In genomic region chr2:130727286-130727924, GRCh38 we compare ENCODE assay signal across 9 cellular contexts. TPM values are rescaled to one million over a fixed set of nuclear protein-coding genes. Genes with fewer than 3 reads are reported as not detected.
DNase-seq lines count a peak whose midpoint lies in the region; ATAC-seq and TF ChIP-seq lines count a peak whose summit lies in the region.
"Had no signal": no experiment of that assay in that cellular context is flagged by ENCODE, and none has a peak within 500 bp of the region (broad histone marks: within the 10 kb centered on the region; RNA-seq: fewer than 3 reads in every experiment).

No MANE protein-coding gene starts in this region.

- CTCF ChIA-PET in activated naive CD4-positive, alpha-beta T cell treated with anti-CD3 and anti-CD28 coated beads for 36 hours (lab: Charles Lee): interaction anchor here (1.5 to 1.7 kb wide), 2 partner anchors 71 to 146 kb away, joined by 3 to 9 read pairs; no protein-coding TSS in a partner anchor

- H3K9ac ChIP-seq in parathyroid adenoma: peak overlapping the region; percentile 30

- H3K4me1 ChIP-seq in SJSA1 (replicated peaks): peaks cover 16% of the 10 kb centered on the region
- H3K4me1 ChIP-seq in parathyroid adenoma: peaks cover 17% of the 10 kb centered on the region
- H3K4me1 ChIP-seq in thymus (ENCODE audit: control insufficient read depth, insufficient read depth, low read length): no peaks in the 10 kb centered on the region

- peak overlapping the region; percentile 43 for H3K27ac Mint-ChIP-seq in activated naive CD4-positive, alpha-beta T cell treated with anti-CD3 and anti-CD28 coated beads for 36 hours

- intact Hi-C loops in activated naive CD4-positive, alpha-beta T cell treated with anti-CD3 and anti-CD28 coated beads for 36 hours (cut with micrococcal nuclease): loop anchor here (1.0 to 10.0 kb wide), 4 partner anchors 71 to 385 kb away; partner anchors contain the start of gene IMP4
- intact Hi-C loops in Right ventricle myocardium inferior (cut with DNase I): loop anchor here (10.0 kb wide), 1 partner anchor 373 kb away; the partner anchor contains the start of gene PTPN18

- H3K36me3 Mint-ChIP-seq in activated naive CD4-positive, alpha-beta T cell treated with anti-CD3 and anti-CD28 coated beads for 36 hours (ENCODE audit: low read depth): no peaks in the 10 kb centered on the region

- WGBS in thymus: 2% methylated on average over 48 of the region's 48 CpGs

- H3K36me3 ChIP-seq in SJSA1: no peaks in the 10 kb centered on the region
- no peaks in the 10 kb centered on the region for H3K36me3 ChIP-seq in parathyroid adenoma (ENCODE audit: control insufficient read depth, insufficient read depth, low read length)
- no peaks in the 10 kb centered on the region for H3K36me3 ChIP-seq in thymus (ENCODE audit: control insufficient read depth, insufficient read depth)

- H3K4me1 Mint-ChIP-seq in activated naive CD4-positive, alpha-beta T cell treated with anti-CD3 and anti-CD28 coated beads for 36 hours (ENCODE audit: low read depth): peaks cover 7% of the 10 kb centered on the region

- peak overlapping the region; percentile 73 for H3K4me3 Mint-ChIP-seq in activated naive CD4-positive, alpha-beta T cell treated with anti-CD3 and anti-CD28 coated beads for 36 hours

- peak; percentile 92 for ATAC-seq in GM19455 (IDR thresholded peaks at IDR 0.05; ENCODE audit: unreplicated experiment)
- peak; percentile 92 for ATAC-seq in HG03571 (IDR thresholded peaks at IDR 0.05; ENCODE audit: unreplicated experiment)
- ATAC-seq in Right ventricle myocardium inferior: peak; percentile 93

- peak overlapping the region; percentile 84 for H3K4me2 ChIP-seq in parathyroid adenoma (ENCODE audit: low read length)
- H3K4me2 ChIP-seq: PC-9 had no signal

- DNase-seq in CD1c-positive myeloid dendritic cell (ENCODE audit: extremely low spot score) (peak; percentile 77), SJSA1 (ENCODE audit: low read depth in 1 of 2, low spot score in 2 of 2) (peak; percentile 80 to 84), Right ventricle myocardium inferior (ENCODE audit: missing footprints) (peak; percentile 88)
- DNase-seq in activated naive CD4-positive, alpha-beta T cell treated with anti-CD3 and anti-CD28 coated beads for 36 hours: peak; percentile 92

- H3K27ac ChIP-seq in SJSA1 (no peak overlapping the region), parathyroid adenoma (peak overlapping the region; percentile 79), thymus (ENCODE audit: low read depth) (no peak overlapping the region)
- H3K27ac ChIP-seq: PC-9 had no signal

- H3K27me3 ChIP-seq in SJSA1 (replicated peaks) (peaks cover 8% of the 10 kb centered on the region; the same call in 1 of the 2 replicates), parathyroid adenoma (ENCODE audit: control insufficient read depth, insufficient read depth, low read length) (no peaks in the 10 kb centered on the region), thymus (ENCODE audit: control insufficient read depth, insufficient read depth) (peaks cover 11% of the 10 kb centered on the region)

- H3K9me3 ChIP-seq in SJSA1 (replicated peaks) (no peaks in the 10 kb centered on the region), parathyroid adenoma (ENCODE audit: control insufficient read depth, low read length) (no peaks in the 10 kb centered on the region), thymus (ENCODE audit: control insufficient read depth) (no peaks in the 10 kb centered on the region)

- no peaks in the 10 kb centered on the region for H3K9me3 Mint-ChIP-seq in activated naive CD4-positive, alpha-beta T cell treated with anti-CD3 and anti-CD28 coated beads for 36 hours

- peak overlapping the region; percentile 35 for H3K4me3 ChIP-seq in SJSA1
- peak overlapping the region; percentile 65 for H3K4me3 ChIP-seq in parathyroid adenoma (ENCODE audit: low read depth, low read length)
- H3K4me3 ChIP-seq in thymus (ENCODE audit: low read length): peak overlapping the region; percentile 44
- H3K4me3 ChIP-seq: PC-9 had no signal

- H3K79me2 ChIP-seq in parathyroid adenoma: no peaks in the 10 kb centered on the region

- no peaks in the 10 kb centered on the region for H3K27me3 Mint-ChIP-seq in activated naive CD4-positive, alpha-beta T cell treated with anti-CD3 and anti-CD28 coated beads for 36 hours (ENCODE audit: low read depth)

- peak overlapping the region; percentile 95 for H2AFZ ChIP-seq in parathyroid adenoma
- H2AFZ ChIP-seq: PC-9 had no signal

- TF ChIP-seq CTCF in parathyroid adenoma (IDR thresholded peaks at IDR 0.05): peak; percentile 10

RNA-seq across cellular contexts. Expression of gene GPR148, which starts 1.5 kb away (rescaled TPM):
- total RNA-seq in SJSA1 (2014; rRNA removed; shearing (Covaris generic)): not detected in 2 replicates
- total RNA-seq in activated naive CD4-positive, alpha-beta T cell treated with anti-CD3 and anti-CD28 coated beads for 36 hours: not detected
- total RNA-seq in Right ventricle myocardium inferior: not detected
- polyA plus RNA-seq in thymus: 0.05 TPM
- total RNA-seq: PC-9 had no signal

RNA-seq across cellular contexts. Expression of gene AMER3, which starts 27.9 kb away (rescaled TPM):
- total RNA-seq in SJSA1 (2014; rRNA removed; shearing (Covaris generic)): not detected in 2 replicates
- not detected for total RNA-seq in activated naive CD4-positive, alpha-beta T cell treated with anti-CD3 and anti-CD28 coated beads for 36 hours
- not detected for total RNA-seq in Right ventricle myocardium inferior
- 0.02 TPM for polyA plus RNA-seq in thymus
- total RNA-seq: PC-9 had no signal
